Comparison of ENCODE assay signal across 19 cellular contexts in the genomic region with DNA sequence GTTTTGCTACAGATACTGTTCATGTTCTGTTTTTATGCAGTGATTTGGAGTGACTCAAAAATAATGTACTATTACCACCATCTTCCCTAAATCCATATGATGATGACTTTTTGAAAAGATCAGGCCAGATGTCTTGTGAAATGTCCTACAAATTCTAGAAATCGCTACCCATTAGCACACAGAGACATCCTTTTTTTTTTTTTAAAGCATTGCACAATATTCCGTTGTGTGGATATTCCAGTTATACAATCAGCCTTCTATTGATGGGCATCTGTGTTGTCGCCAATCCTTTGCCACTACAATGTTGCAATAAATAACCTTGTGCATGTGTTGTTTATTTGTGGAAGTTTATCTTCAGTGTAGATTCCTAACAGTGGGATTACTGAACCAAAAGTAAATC. TPM values are rescaled to one million over a fixed set of nuclear protein-coding genes. Genes with fewer than 3 reads are reported as not detected.
DNase-seq lines count a peak whose midpoint lies in the region; ATAC-seq and TF ChIP-seq lines count a peak whose summit lies in the region.
"Had no signal": no experiment of that assay in that cellular context is flagged by ENCODE, and none has a peak within 500 bp of the region (broad histone marks: within the 10 kb centered on the region; RNA-seq: fewer than 3 reads in every experiment).

No MANE protein-coding gene starts in this region.

- peaks cover 16% of the 10 kb centered on the region for H3K36me3 Mint-ChIP-seq in osteocyte (ENCODE audit: unreplicated experiment)

- peaks cover 28% of the 10 kb centered on the region for H3F3A ChIP-seq in GM23248 (ENCODE audit: insufficient read depth)

- H3K9me3 ChIP-seq in GM23248 (ENCODE audit: low read depth) = no peaks in the 10 kb centered on the region
- H3K9me3 ChIP-seq: body of pancreas had no signal

- no peak for DNase-seq in GM23248
- peak; percentile 71 for DNase-seq in NOMO-1 treated with dmso at 0.1 percent for 144 hours (lab: John Stamatoyannopoulos, UW; ENCODE audit: unreplicated experiment)
- DNase-seq in fibroblast of the conjunctiva (ENCODE audit: low read depth) = peak; percentile 16
- DNase-seq in osteocyte (ENCODE audit: extremely low spot score, unreplicated experiment) = no peak
- DNase-seq in NCI-H2107 treated with DMSO at 0.1 percent for 48 hours (lab: John Stamatoyannopoulos, UW; ENCODE audit: unreplicated experiment) = no peak
- no peak for DNase-seq in activated CD4-positive, alpha-beta T cell treated with anti-CD3 and anti-CD28 coated beads for 48 hours
- no peak for DNase-seq in NCI-H2029 treated with DMSO at 0.1 percent for 48 hours (lab: John Stamatoyannopoulos, UW)
- DNase-seq: activated CD4-positive, alpha-beta T cell treated with anti-CD3 and anti-CD28 coated beads for 4 hours; activated naive CD4-positive, alpha-beta T cell treated with anti-CD3 and anti-CD28 coated beads, Interleukin-2, amount 10 ng/mL, durations not matched to agents 7 days and 5 days; body of pancreas; KBM-7; kidney glomerular epithelial cell; NCI-H1105 treated with DMSO at 0.1 percent for 48 hours; NCI-H2171 treated with DMSO at 0.1 percent for 48 hours; SHP77 treated with DMSO at 0.1 percent for 48 hours; stimulated activated CD4-positive, alpha-beta T cell treated with anti-CD3 and anti-CD28 coated beads, Interleukin-4, amount 100 ng/mL, for 24 hours had no signal

- peak overlapping the region; percentile 81 for H3K27ac ChIP-seq in GM23248
- H3K27ac ChIP-seq: parathyroid adenoma had no signal

- in situ Hi-C loops in GM23248 (cut with MboI) = no loop called here

- peak overlapping the region; percentile 82 for H3K4me2 ChIP-seq in GM23248 (ENCODE audit: unreplicated experiment)

- no peak for ATAC-seq in SK-N-SH treated with all-trans-retinoic acid at 6 μM for 48 hours
- ATAC-seq: body of pancreas had no signal

- H3K4me3 ChIP-seq in GM23248 = no peak overlapping the region
- H3K4me3 ChIP-seq: body of pancreas, skin epidermis had no signal

- 95 to 98% methylated on average over 3 of the region's 3 CpGs for WGBS in GM23248 (ENCODE audit: low coverage in 1 of 2, low lambda C conversion rate in 2 of 2, missing lambda C conversion rate in 2 of 2), 2 experiments

- H3K9me2 ChIP-seq in GM23248 (ENCODE audit: insufficient read depth) = no peaks in the 10 kb centered on the region

- H3K36me3 ChIP-seq in GM23248 (ENCODE audit: low read depth) = no peaks in the 10 kb centered on the region

- no peak overlapping the region for H3K9ac ChIP-seq in GM23248
- H3K9ac ChIP-seq: parathyroid adenoma had no signal

- H3K4me3 Mint-ChIP-seq in osteocyte (ENCODE audit: unreplicated experiment) = no peak overlapping the region
- H3K4me3 Mint-ChIP-seq: activated naive CD4-positive, alpha-beta T cell treated with anti-CD3 and anti-CD28 coated beads, Interleukin-2, amount 10 ng/mL, durations not matched to agents 7 days and 5 days had no signal

- peak overlapping the region; percentile 81 for H3K27ac Mint-ChIP-seq in osteocyte (ENCODE audit: unreplicated experiment)

- peaks cover 25% of the 10 kb centered on the region for H3K4me1 Mint-ChIP-seq in osteocyte (ENCODE audit: unreplicated experiment)

- peaks cover 94% of the 10 kb centered on the region for H3K79me2 ChIP-seq in GM23248 (ENCODE audit: insufficient read depth)

- H4K20me1 ChIP-seq in GM23248 (ENCODE audit: insufficient read depth) = no peaks in the 10 kb centered on the region

- peaks cover 24% of the 10 kb centered on the region for H3K9me3 Mint-ChIP-seq in osteocyte (ENCODE audit: unreplicated experiment)

- no peaks in the 10 kb centered on the region for H3K27me3 ChIP-seq in GM23248 (replicated peaks; ENCODE audit: insufficient read depth)
- H3K27me3 ChIP-seq: body of pancreas had no signal

- peaks cover 14% of the 10 kb centered on the region for H3K4me1 ChIP-seq in GM23248 (ENCODE audit: insufficient read depth)

- no peak for TF ChIP-seq CTCF in osteocyte (IDR thresholded peaks at IDR 0.05)

- H3K27me3 Mint-ChIP-seq in osteocyte (ENCODE audit: unreplicated experiment) = no peaks in the 10 kb centered on the region
- H3K27me3 Mint-ChIP-seq: activated naive CD4-positive, alpha-beta T cell treated with anti-CD3 and anti-CD28 coated beads, Interleukin-2, amount 10 ng/mL, durations not matched to agents 7 days and 5 days had no signal

- H2AFZ ChIP-seq in GM23248 = no peak overlapping the region
- H2AFZ ChIP-seq: parathyroid adenoma had no signal

TF ChIP-seq in SK-N-SH treated with all-trans-retinoic acid at 6 μM for 48 hours, 23 proteins besides CTCF, POLR2A, EP300 and RAD21:
- TF ChIP-seq RARB (CRISPR knock-in tag; IDR thresholded peaks at IDR 0.05) = no peak
- TF ChIP-seq TOX (CRISPR knock-in tag; IDR thresholded peaks at IDR 0.05; ENCODE audit: borderline replicate concordance) = no peak
- TF ChIP-seq ESRRG (CRISPR knock-in tag; IDR thresholded peaks at IDR 0.05) = no peak
- TF ChIP-seq PPARA (CRISPR knock-in tag; IDR thresholded peaks at IDR 0.05; ENCODE audit: borderline replicate concordance) = no peak
- TF ChIP-seq ZFP30 (CRISPR knock-in tag; IDR thresholded peaks at IDR 0.05) = no peak
- no peak for TF ChIP-seq ZNF565 (CRISPR knock-in tag; conservative IDR thresholded peaks at IDR 0.05; ENCODE audit: low read depth)
- TF ChIP-seq, protein P1, sequence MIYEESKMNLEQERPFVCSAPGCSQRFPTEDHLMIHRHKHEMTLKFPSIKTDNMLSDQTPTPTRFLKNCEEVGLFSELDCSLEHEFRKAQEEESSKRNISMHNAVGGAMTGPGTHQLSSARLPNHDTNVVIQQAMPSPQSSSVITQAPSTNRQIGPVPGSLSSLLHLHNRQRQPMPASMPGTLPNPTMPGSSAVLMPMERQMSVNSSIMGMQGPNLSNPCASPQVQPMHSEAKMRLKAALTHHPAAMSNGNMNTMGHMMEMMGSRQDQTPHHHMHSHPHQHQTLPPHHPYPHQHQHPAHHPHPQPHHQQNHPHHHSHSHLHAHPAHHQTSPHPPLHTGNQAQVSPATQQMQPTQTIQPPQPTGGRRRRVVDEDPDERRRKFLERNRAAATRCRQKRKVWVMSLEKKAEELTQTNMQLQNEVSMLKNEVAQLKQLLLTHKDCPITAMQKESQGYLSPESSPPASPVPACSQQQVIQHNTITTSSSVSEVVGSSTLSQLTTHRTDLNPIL (CRISPR knock-in tag; IDR thresholded peaks at IDR 0.05; ENCODE audit: low read depth) = no peak
- no peak for TF ChIP-seq ISL1 (CRISPR knock-in tag; IDR thresholded peaks at IDR 0.05)
- no peak for TF ChIP-seq CSDC2 (CRISPR knock-in tag; IDR thresholded peaks at IDR 0.05)
- no peak for TF ChIP-seq ZC3H10 (CRISPR knock-in tag; IDR thresholded peaks at IDR 0.05)
- no peak for TF ChIP-seq ZNF70 (CRISPR knock-in tag; IDR thresholded peaks at IDR 0.05)
- TF ChIP-seq PATZ1 (CRISPR knock-in tag; IDR thresholded peaks at IDR 0.05; ENCODE audit: borderline replicate concordance) = no peak
- no peak for TF ChIP-seq CSRNP3 (CRISPR knock-in tag; IDR thresholded peaks at IDR 0.05)

RNA-seq across cellular contexts. Expression of gene ZDHHC20, which starts 24.5 kb away (rescaled TPM):
- total RNA-seq in GM23248 (2014; rRNA removed; shearing (Covaris generic)) = 65.3 and 82.6 TPM in 2 replicates
- polyA plus RNA-seq in GM23248 (2016; fragmentation: Nextera tagmentation; extraction: Ambion mirVana) = 40.0 and 41.1 TPM in 2 replicates
- total RNA-seq in osteocyte = 50.6 and 56.2 TPM in 2 replicates

Comparison
In these comparisons a context has a peak if more than half of its experiments do, and no peak if none do; other contexts are left out.
1. DNase-seq: peak in NOMO-1 treated with dmso at 0.1 percent for 144 hours (single experiment) and fibroblast of the conjunctiva (single experiment); none in GM23248 (single experiment), osteocyte (single experiment), NCI-H2107 treated with DMSO at 0.1 percent for 48 hours (single experiment), activated CD4-positive, alpha-beta T cell treated with anti-CD3 and anti-CD28 coated beads for 48 hours (single experiment) and NCI-H2029 treated with DMSO at 0.1 percent for 48 hours (single experiment).